Comparison of ENCODE assay signal across 17 cellular contexts in the genomic region with DNA sequence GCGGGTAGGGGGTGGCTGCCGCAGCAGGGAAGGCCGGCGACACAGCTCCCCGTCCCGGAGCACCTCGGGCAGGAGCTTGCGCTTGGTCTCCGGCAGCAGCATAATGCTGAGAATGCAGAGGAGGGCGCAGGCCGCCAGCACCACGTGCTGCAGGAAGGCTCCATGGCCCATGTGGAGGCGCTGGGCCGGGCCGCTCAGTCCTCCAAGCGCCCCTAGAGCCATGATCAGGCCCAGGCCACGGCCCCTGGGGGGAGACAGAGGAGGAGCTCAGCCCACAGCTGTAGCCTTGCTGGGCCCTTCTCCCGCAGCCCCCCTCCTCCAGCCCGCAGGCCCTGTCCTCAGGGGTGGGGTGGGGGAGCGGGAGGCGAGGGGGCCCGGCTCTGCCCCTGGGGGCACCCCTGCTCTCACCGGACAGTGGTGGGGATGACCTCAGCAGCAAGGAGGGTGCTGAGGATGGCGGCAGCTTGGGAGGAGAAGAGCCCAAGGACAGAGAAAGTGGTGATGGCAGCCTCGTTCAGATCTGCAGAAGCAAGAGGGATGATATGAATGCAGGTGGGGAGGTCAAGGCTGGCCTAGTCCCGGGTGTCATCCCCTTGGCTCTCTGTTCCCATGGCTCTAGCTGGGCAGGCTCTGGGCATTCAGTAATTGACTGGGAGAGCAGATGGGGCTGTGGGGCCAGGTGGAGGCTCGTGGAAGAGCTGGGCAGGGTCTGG. TPM values are rescaled to one million over a fixed set of nuclear protein-coding genes. Genes with fewer than 3 reads are reported as not detected.
"Had no signal": no experiment of that assay in that cellular context is flagged by ENCODE, and none has a peak within 500 bp of the region (broad histone marks: within the 10 kb centered on the region; RNA-seq: fewer than 3 reads in every experiment).

No MANE protein-coding gene starts in this region.

- H3K27ac ChIP-seq: coronary artery, SK-N-MC, transverse colon had no signal

- H3K27ac Mint-ChIP-seq: activated B cell treated with CpG ODN at 0.5 μM for 24 hours; activated CD4-positive, alpha-beta T cell treated with anti-CD3 and anti-CD28 coated beads, Interleukin-2, amount 10 ng/mL, durations not matched to agents 24 days and 14 days; activated naive CD4-positive, alpha-beta T cell treated with anti-CD3 and anti-CD28 coated beads for 36 hours; effector memory CD8-positive, alpha-beta T cell; nephron had no signal

- DNase-seq: activated B cell treated with CpG ODN at 0.5 μM for 24 hours; activated CD4-positive, alpha-beta T cell treated with anti-CD3 and anti-CD28 coated beads, Interleukin-2, amount 10 ng/mL, durations not matched to agents 24 days and 14 days; activated CD8-positive, alpha-beta memory T cell treated with anti-CD3 and anti-CD28 coated beads for 24 hours; activated naive CD4-positive, alpha-beta T cell treated with anti-CD3 and anti-CD28 coated beads for 36 hours; central memory CD4-positive, alpha-beta T cell; effector memory CD8-positive, alpha-beta T cell; stimulated activated CD4-positive, alpha-beta T cell treated with anti-CD3 and anti-CD28 coated beads, Interleukin-15, amount 100 ng/mL, for 24 hours; stimulated activated CD4-positive, alpha-beta T cell treated with anti-CD3 and anti-CD28 coated beads, Interleukin-4, amount 100 ng/mL, for 24 hours; T-helper 1 cell; transverse colon had no signal

- H3K9me3 Mint-ChIP-seq: activated B cell treated with CpG ODN at 0.5 μM for 24 hours; activated CD4-positive, alpha-beta T cell treated with anti-CD3 and anti-CD28 coated beads, Interleukin-2, amount 10 ng/mL, durations not matched to agents 24 days and 14 days; activated naive CD4-positive, alpha-beta T cell treated with anti-CD3 and anti-CD28 coated beads for 36 hours; effector memory CD8-positive, alpha-beta T cell; nephron had no signal

- H3K4me3 Mint-ChIP-seq: activated B cell treated with CpG ODN at 0.5 μM for 24 hours; activated CD4-positive, alpha-beta T cell treated with anti-CD3 and anti-CD28 coated beads, Interleukin-2, amount 10 ng/mL, durations not matched to agents 24 days and 14 days; activated naive CD4-positive, alpha-beta T cell treated with anti-CD3 and anti-CD28 coated beads for 36 hours; effector memory CD8-positive, alpha-beta T cell; nephron had no signal

- H3K36me3 ChIP-seq: transverse colon had no signal

- H3K9me3 ChIP-seq: transverse colon had no signal

- H3K4me3 ChIP-seq: coronary artery, SK-N-MC, transverse colon had no signal

- ATAC-seq: effector memory CD8-positive, alpha-beta T cell had no signal

RNA-seq across cellular contexts. Expression of a gene that starts 18.1 kb away (rescaled TPM):
- total RNA-seq: activated B cell treated with CpG ODN at 0.5 μM for 24 hours; activated CD4-positive, alpha-beta T cell treated with anti-CD3 and anti-CD28 coated beads, Interleukin-2, amount 10 ng/mL, durations not matched to agents 24 days and 14 days; activated naive CD4-positive, alpha-beta T cell treated with anti-CD3 and anti-CD28 coated beads for 36 hours had no signal

RNA-seq across cellular contexts. Expression of a gene that starts 25.8 kb away (rescaled TPM):
- total RNA-seq: activated B cell treated with CpG ODN at 0.5 μM for 24 hours; activated CD4-positive, alpha-beta T cell treated with anti-CD3 and anti-CD28 coated beads, Interleukin-2, amount 10 ng/mL, durations not matched to agents 24 days and 14 days; activated naive CD4-positive, alpha-beta T cell treated with anti-CD3 and anti-CD28 coated beads for 36 hours; epithelial cell of proximal tubule; glomerular endothelial cell; osteocyte; skeletal muscle tissue; transverse colon had no signal

RNA-seq across cellular contexts. Expression of a gene that starts 30.0 kb away (rescaled TPM):
- total RNA-seq: activated B cell treated with CpG ODN at 0.5 μM for 24 hours; activated CD4-positive, alpha-beta T cell treated with anti-CD3 and anti-CD28 coated beads, Interleukin-2, amount 10 ng/mL, durations not matched to agents 24 days and 14 days; activated naive CD4-positive, alpha-beta T cell treated with anti-CD3 and anti-CD28 coated beads for 36 hours; epithelial cell of proximal tubule; glomerular endothelial cell; osteocyte had no signal
